27 cellular contexts compared by ENCODE assay signal in genomic region chr5:123283031-123283430, GRCh38.
DNase-seq lines count a peak whose midpoint lies in the region; ATAC-seq and TF ChIP-seq lines count a peak whose summit lies in the region.
"Had no signal": no experiment of that assay in that cellular context is flagged by ENCODE, and none has a peak within 500 bp of the region (broad histone marks: within the 10 kb centered on the region; RNA-seq: fewer than 3 reads in every experiment).

No MANE protein-coding gene starts in this region.

- WGBS in spleen, 5 donors: 60 to 70% (median 64%) methylated on average over 7 of the region's 7 CpGs

- intact Hi-C loops in ascending aorta (cut with DNase I) (no loop called here), spleen (cut with DNase I; ENCODE audit: low total_unique reads) (no loop called here)

- H3K27me3 Mint-ChIP-seq in activated naive CD4-positive, alpha-beta T cell treated with anti-CD3 and anti-CD28 coated beads, Interleukin-2, amount 10 ng/mL, durations not matched to agents 7 days and 5 days: peaks cover 25% of the 10 kb centered on the region

- H3K36me3 Mint-ChIP-seq in activated naive CD4-positive, alpha-beta T cell treated with anti-CD3 and anti-CD28 coated beads, Interleukin-2, amount 10 ng/mL, durations not matched to agents 7 days and 5 days: no peaks in the 10 kb centered on the region
- H3K36me3 Mint-ChIP-seq: activated CD4-positive, alpha-beta memory T cell treated with anti-CD3 and anti-CD28 coated beads for 36 hours had no signal

- H3K9me3 Mint-ChIP-seq in activated naive CD4-positive, alpha-beta T cell treated with anti-CD3 and anti-CD28 coated beads, Interleukin-2, amount 10 ng/mL, durations not matched to agents 7 days and 5 days: no peaks in the 10 kb centered on the region
- H3K9me3 Mint-ChIP-seq: activated CD4-positive, alpha-beta memory T cell treated with anti-CD3 and anti-CD28 coated beads for 36 hours; activated T-helper 1 cell treated with anti-CD3 and anti-CD28 coated beads, Interleukin-12 subunit alpha, Interleukin-12 subunit beta, Interleukin-2, Interleukin-4 antibody, amounts not matched to agents 30 ng/mL and 10 ng/mL and 1 ng/mL, durations not matched to agents 14 hours and 24 hours and 36 hours; H9; T-helper 1 cell treated with Interleukin-12 subunit alpha and Interleukin-12 subunit beta and Interleukin-4 antibody, amounts not matched to agents 30 μg/mL and 1 μg/mL, for 36 hours had no signal

- DNase-seq in M059J (ENCODE audit: low read depth) (peak; percentile 4), ascending aorta (ENCODE audit: low spot score in 2 of 2) (no peak), fibroblast of the aortic adventitia (ENCODE audit: low read depth) (peak; percentile 64), thoracic aorta (ENCODE audit: low spot score) (no peak), spleen (no peak)
- DNase-seq in activated CD8-positive, alpha-beta memory T cell treated with anti-CD3 and anti-CD28 coated beads, Interleukin-2, amount 50 U/mL, for 4 hours: no peak
- no peak for DNase-seq in activated naive CD4-positive, alpha-beta T cell treated with anti-CD3 and anti-CD28 coated beads, Interleukin-2, amount 10 ng/mL, durations not matched to agents 7 days and 5 days
- DNase-seq: activated CD4-positive, alpha-beta memory T cell treated with anti-CD3 and anti-CD28 coated beads for 36 hours; activated CD8-positive, alpha-beta memory T cell treated with anti-CD3 and anti-CD28 coated beads, Interleukin-2, amount 50 U/mL, for 48 hours; activated naive CD4-positive, alpha-beta T cell treated with Interleukin-2 at 50 U/mL for 16 hours; brain microvascular endothelial cell; C1 segment of cervical spinal cord; COR-L47; H9; head of caudate nucleus; Kasumi-1; NCI-H1048; NCI-H1694; NCI-H2171; right lobe of liver; stimulated activated CD4-positive, alpha-beta T cell treated with anti-CD3 and anti-CD28 coated beads, Interleukin-4, amount 100 ng/mL, for 24 hours; trophoblast cell had no signal

- no peaks in the 10 kb centered on the region for H3K4me1 Mint-ChIP-seq in activated naive CD4-positive, alpha-beta T cell treated with anti-CD3 and anti-CD28 coated beads, Interleukin-2, amount 10 ng/mL, durations not matched to agents 7 days and 5 days

- no peak overlapping the region for H3K27ac Mint-ChIP-seq in activated naive CD4-positive, alpha-beta T cell treated with anti-CD3 and anti-CD28 coated beads, Interleukin-2, amount 10 ng/mL, durations not matched to agents 7 days and 5 days
- H3K27ac Mint-ChIP-seq: activated CD4-positive, alpha-beta memory T cell treated with anti-CD3 and anti-CD28 coated beads for 36 hours; activated T-helper 1 cell treated with anti-CD3 and anti-CD28 coated beads, Interleukin-12 subunit alpha, Interleukin-12 subunit beta, Interleukin-2, Interleukin-4 antibody, amounts not matched to agents 30 ng/mL and 10 ng/mL and 1 ng/mL, durations not matched to agents 14 hours and 24 hours and 36 hours; H9; T-helper 1 cell treated with Interleukin-12 subunit alpha and Interleukin-12 subunit beta and Interleukin-4 antibody, amounts not matched to agents 30 μg/mL and 1 μg/mL, for 36 hours had no signal

- H3K4me3 Mint-ChIP-seq in activated naive CD4-positive, alpha-beta T cell treated with anti-CD3 and anti-CD28 coated beads, Interleukin-2, amount 10 ng/mL, durations not matched to agents 7 days and 5 days: no peak overlapping the region
- H3K4me3 Mint-ChIP-seq: activated CD4-positive, alpha-beta memory T cell treated with anti-CD3 and anti-CD28 coated beads for 36 hours; activated T-helper 1 cell treated with anti-CD3 and anti-CD28 coated beads, Interleukin-12 subunit alpha, Interleukin-12 subunit beta, Interleukin-2, Interleukin-4 antibody, amounts not matched to agents 30 ng/mL and 10 ng/mL and 1 ng/mL, durations not matched to agents 14 hours and 24 hours and 36 hours; H9; T-helper 1 cell treated with Interleukin-12 subunit alpha and Interleukin-12 subunit beta and Interleukin-4 antibody, amounts not matched to agents 30 μg/mL and 1 μg/mL, for 36 hours had no signal

- H3K4me1 ChIP-seq in ascending aorta (peaks cover 0 to 8% of the 10 kb centered on the region in 2 donors), thoracic aorta (ENCODE audit: control insufficient read depth in 1 of 2, low read depth in 2 of 2) (peaks cover 4 to 39% of the 10 kb centered on the region in 2 donors), spleen (peaks cover 0 to 2% (median 0%) of the 10 kb centered on the region in 6 donors)

- TF ChIP-seq POLR2A in spleen (IDR thresholded peaks at IDR 0.05): no peak

- ATAC-seq in thoracic aorta (ENCODE audit: insufficient number of reproducible peaks, low FRiP score, low read depth): no peak
- ATAC-seq: activated CD4-positive, CD25-positive, alpha-beta regulatory T cell treated with anti-CD3 and anti-CD28 coated beads, Interleukin-2, amount 50 U/mL, for 24 hours; right lobe of liver; Right ventricle myocardium inferior had no signal

- H3K36me3 ChIP-seq in ascending aorta: no peaks in the 10 kb centered on the region
- no peaks in the 10 kb centered on the region for H3K36me3 ChIP-seq in thoracic aorta
- H3K36me3 ChIP-seq in spleen: no peaks in the 10 kb centered on the region
- H3K36me3 ChIP-seq: brain microvascular endothelial cell, right lobe of liver had no signal

- H3K4me3 ChIP-seq in ascending aorta (peak overlapping the region; percentile 2 to 65), fibroblast of the aortic adventitia (ENCODE audit: low read depth, low read length) (no peak overlapping the region), thoracic aorta (peak overlapping the region; percentile 55), spleen (no peak overlapping the region)
- H3K4me3 ChIP-seq: right lobe of liver had no signal

- H3K9me3 ChIP-seq in ascending aorta (no peaks in the 10 kb centered on the region), thoracic aorta (no peaks in the 10 kb centered on the region), spleen (no peaks in the 10 kb centered on the region)
- H3K9me3 ChIP-seq: right lobe of liver, SK-N-SH had no signal

- CTCF ChIA-PET in activated naive CD4-positive, alpha-beta T cell treated with anti-CD3 and anti-CD28 coated beads, Interleukin-2, amount 10 ng/mL, durations not matched to agents 7 days and 5 days (lab: Charles Lee): no interaction called here

- H3K27ac ChIP-seq in ascending aorta: peak overlapping the region; percentile 91 to 92
- peak overlapping the region; percentile 81 to 97 for H3K27ac ChIP-seq in thoracic aorta
- H3K27ac ChIP-seq in spleen: no peak overlapping the region
- H3K27ac ChIP-seq: brain microvascular endothelial cell, right lobe of liver had no signal

- no peak for TF ChIP-seq CTCF in ascending aorta (IDR thresholded peaks at IDR 0.05)
- no peak for TF ChIP-seq CTCF in fibroblast of the aortic adventitia (IDR thresholded peaks at IDR 0.05; ENCODE audit: insufficient read depth, low read length)
- TF ChIP-seq CTCF in thoracic aorta (IDR thresholded peaks at IDR 0.05): no peak
- TF ChIP-seq CTCF in spleen (IDR thresholded peaks at IDR 0.05 in 8 of 11, conservative IDR thresholded peaks at IDR 0.05 in 3 of 11): no peak

- H3K27me3 ChIP-seq in ascending aorta (no peaks in the 10 kb centered on the region), thoracic aorta (replicated peaks; ENCODE audit: insufficient read depth) (no peaks in the 10 kb centered on the region), spleen (replicated peaks in 1 of 7) (peaks cover 0 to 60% (median 9%) of the 10 kb centered on the region in 7 donors)
- H3K27me3 ChIP-seq: brain microvascular endothelial cell, right lobe of liver had no signal

Comparison
In these comparisons a context has a peak if more than half of its experiments do, and no peak if none do; other contexts are left out.
1. DNase-seq: peak in M059J (single experiment) and fibroblast of the aortic adventitia (single experiment); none in ascending aorta (0 of 2), thoracic aorta (single experiment), spleen (single experiment), activated CD8-positive, alpha-beta memory T cell treated with anti-CD3 and anti-CD28 coated beads, Interleukin-2, amount 50 U/mL, for 4 hours (single experiment) and activated naive CD4-positive, alpha-beta T cell treated with anti-CD3 and anti-CD28 coated beads, Interleukin-2, amount 10 ng/mL, durations not matched to agents 7 days and 5 days (single experiment).
2. H3K27ac ChIP-seq: peak in ascending aorta (2 of 2) and thoracic aorta (2 of 2); none in spleen (0 of 8).
3. H3K4me3 ChIP-seq: peak in ascending aorta (2 of 2) and thoracic aorta (single experiment); none in fibroblast of the aortic adventitia (single experiment) and spleen (0 of 8).